8 cellular contexts compared by ENCODE assay signal in the genomic region with DNA sequence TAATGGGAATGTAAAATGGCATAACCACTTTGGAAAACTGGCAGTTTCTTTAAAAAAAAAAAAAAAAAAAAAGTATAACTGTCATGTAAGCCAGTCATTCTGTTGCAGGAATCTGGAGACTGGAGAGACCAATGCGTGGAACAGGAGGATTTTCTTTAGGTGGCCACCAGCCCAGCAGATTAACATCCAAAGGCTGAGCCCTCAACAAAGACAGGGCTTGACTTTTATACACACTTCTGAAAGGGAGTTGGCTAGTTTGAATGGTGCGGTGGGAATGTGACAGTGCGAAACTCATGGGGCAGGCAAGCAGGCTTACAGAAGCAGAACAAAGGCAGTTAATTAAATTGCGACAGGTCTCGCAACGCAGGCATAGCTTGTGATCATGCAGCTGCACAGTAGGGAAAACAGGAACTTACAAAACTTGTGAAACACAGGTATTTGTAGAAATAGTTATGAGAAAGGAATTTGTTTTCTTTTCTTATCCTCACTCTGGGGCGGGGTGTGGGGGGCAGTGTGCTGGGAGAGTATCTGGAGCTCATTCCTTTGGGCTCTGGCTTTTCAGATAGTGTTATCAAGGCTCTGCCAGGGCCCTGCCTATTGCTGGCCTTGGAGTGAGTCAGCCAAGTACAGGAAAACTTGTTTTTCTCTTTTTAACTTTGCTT. TPM values are rescaled to one million over a fixed set of nuclear protein-coding genes. Genes with fewer than 3 reads are reported as not detected.
DNase-seq lines count a peak whose midpoint lies in the region; ATAC-seq, FAIRE-seq and TF ChIP-seq lines count a peak whose summit lies in the region.

No MANE protein-coding gene starts in this region.

- no CpG with 5 or more reads among the region's 7 CpGs for WGBS in neuronal stem cell (ENCODE audit: extremely low coverage in 2 of 2, insufficient read length in 2 of 2, insufficient replicate concordance in 1 of 2), 2 donors

- peaks cover 4% of the 10 kb centered on the region for H3K79me1 ChIP-seq in neuronal stem cell (ENCODE audit: low read depth, low read length)

- H3K36me3 ChIP-seq in Karpas-422 (ENCODE audit: insufficient read depth, low read length) (peaks cover 5% of the 10 kb centered on the region; the same call in 1 of the 2 replicates), neuronal stem cell (replicated peaks in 1 of 2; ENCODE audit: control insufficient read depth in 2 of 2, insufficient read depth in 2 of 2, low read length in 2 of 2) (peaks cover 1 to 4% of the 10 kb centered on the region in 2 donors)
- H3K36me3 ChIP-seq in naive thymus-derived CD4-positive, alpha-beta T cell (ENCODE audit: control insufficient read depth in 2 of 3, insufficient read depth in 3 of 3, low read length in 3 of 3) = no peaks in the 10 kb centered on the region

- H3K4me1 ChIP-seq in Karpas-422 (ENCODE audit: low read length) (peaks cover 19% of the 10 kb centered on the region), neuronal stem cell (ENCODE audit: control insufficient read depth in 2 of 2, insufficient read depth in 1 of 2, low read depth in 1 of 2, low read length in 2 of 2) (no peaks in the 10 kb centered on the region)
- H3K4me1 ChIP-seq in naive thymus-derived CD4-positive, alpha-beta T cell (ENCODE audit: control insufficient read depth in 2 of 2, insufficient read depth in 2 of 2, low read length in 2 of 2) = peaks cover 0 to 5% of the 10 kb centered on the region in 2 donors

- intact Hi-C loops in naive thymus-derived CD4-positive, alpha-beta T cell (cut with micrococcal nuclease) = no loop called here

- H3K4me2 ChIP-seq in Karpas-422 (ENCODE audit: low read depth, low read length, poor library complexity, severe bottlenecking) (no peak overlapping the region), neuronal stem cell (ENCODE audit: insufficient read depth, low read length, poor library complexity, severe bottlenecking) (no peak overlapping the region)

- peak overlapping the region in 2 of 10 donors; percentile 3 to 21 for H3K4me3 Mint-ChIP-seq in naive thymus-derived CD4-positive, alpha-beta T cell

- peaks cover 0 to 29% (median 25%) of the 10 kb centered on the region in 5 donors for H3K36me3 Mint-ChIP-seq in naive thymus-derived CD4-positive, alpha-beta T cell

- H3K79me2 ChIP-seq in Karpas-422 (ENCODE audit: low read length) = peaks cover 97% of the 10 kb centered on the region

- H2BK5ac ChIP-seq in neuronal stem cell (ENCODE audit: low read length) = no peak overlapping the region

- DNase-seq in GM12892 (ENCODE audit: insufficient read length) (peak; percentile 17), Karpas-422 (peak; percentile 69), choroid plexus epithelial cell (ENCODE audit: low read depth) (peak; percentile 89), NCI-H2029 (lab: John Stamatoyannopoulos, UW) (no peak), neuronal stem cell (ENCODE audit: low spot score) (no peak), superior temporal gyrus (ENCODE audit: extremely low spot score) (no peak)
- DNase-seq in naive thymus-derived CD4-positive, alpha-beta T cell = no peak
- DNase-seq in stimulated activated CD4-positive, alpha-beta T cell treated with anti-CD3 and anti-CD28 coated beads, Interleukin-12 subunit alpha, Interleukin-12 subunit beta, amount 100 ng/mL, for 4 hours = no peak

- CTCF ChIA-PET in naive thymus-derived CD4-positive, alpha-beta T cell (lab: Charles Lee) = no interaction called here

- no peak for TF ChIP-seq CTCF in choroid plexus epithelial cell (conservative IDR thresholded peaks at IDR 0.05; ENCODE audit: low read depth, low read length)

- H2AFZ ChIP-seq in Karpas-422 (ENCODE audit: low read length) (no peak overlapping the region), neuronal stem cell (ENCODE audit: low read length) (no peak overlapping the region)

- H3K9ac ChIP-seq in Karpas-422 (ENCODE audit: low read length) (no peak overlapping the region), neuronal stem cell (ENCODE audit: low read depth, low read length, poor library complexity) (no peak overlapping the region)

- H3K27ac ChIP-seq in Karpas-422 (ENCODE audit: low read length) (peak overlapping the region; percentile 70), neuronal stem cell (replicated peaks; ENCODE audit: low read length) (no peak overlapping the region)
- no peak overlapping the region for H3K27ac ChIP-seq in naive thymus-derived CD4-positive, alpha-beta T cell (ENCODE audit: low read depth, low read length)

- H2BK12ac ChIP-seq in neuronal stem cell (ENCODE audit: low read length) = no peak overlapping the region

- peaks cover 33 to 52% (median 39%) of the 10 kb centered on the region in 7 donors for H3K4me1 Mint-ChIP-seq in naive thymus-derived CD4-positive, alpha-beta T cell

- no peak overlapping the region for H3K27ac Mint-ChIP-seq in naive thymus-derived CD4-positive, alpha-beta T cell

- FAIRE-seq in GM12892 (lab: Jason Lieb, UNC) = peak; percentile 40

- no peak overlapping the region for H3K18ac ChIP-seq in neuronal stem cell (ENCODE audit: low read length)

- H3K27me3 ChIP-seq in Karpas-422 (ENCODE audit: low read length) = no peaks in the 10 kb centered on the region
- H3K27me3 ChIP-seq in naive thymus-derived CD4-positive, alpha-beta T cell (ENCODE audit: control insufficient read depth in 2 of 2, insufficient read depth in 2 of 2, low read length in 2 of 2) = no peaks in the 10 kb centered on the region
- H3K27me3 ChIP-seq in neuronal stem cell (ENCODE audit: control insufficient read depth in 3 of 3, insufficient read depth in 3 of 3, low read depth in 1 of 3, low read length in 3 of 3) = no peaks in the 10 kb centered on the region

- ATAC-seq in naive thymus-derived CD4-positive, alpha-beta T cell = peak; percentile 86

- H2BK120ac ChIP-seq in neuronal stem cell (ENCODE audit: low read depth, low read length) = no peak overlapping the region

- no peak overlapping the region for H3K14ac ChIP-seq in neuronal stem cell (ENCODE audit: low read length)

- H3K9me2 ChIP-seq in Karpas-422 (replicated peaks; ENCODE audit: insufficient read depth, low read length) = no peaks in the 10 kb centered on the region

- H3K4ac ChIP-seq in neuronal stem cell (ENCODE audit: low read length) = no peak overlapping the region

- POLR2A ChIA-PET in naive thymus-derived CD4-positive, alpha-beta T cell (lab: Charles Lee) = no interaction called here

- peaks cover 0 to 24% (median 3%) of the 10 kb centered on the region in 11 donors for H3K9me3 Mint-ChIP-seq in naive thymus-derived CD4-positive, alpha-beta T cell

- no peak for TF ChIP-seq POLR2A in GM12892 (IDR thresholded peaks at IDR 0.05; ENCODE audit: low read depth, low read length)

- no peak overlapping the region for H4K91ac ChIP-seq in neuronal stem cell (ENCODE audit: low read depth, low read length, poor library complexity)

- H3K4me3 ChIP-seq in Karpas-422 (ENCODE audit: low read length) = no peak overlapping the region
- H3K4me3 ChIP-seq in choroid plexus epithelial cell (ENCODE audit: low read depth, low read length) = no peak overlapping the region
- no peak overlapping the region for H3K4me3 ChIP-seq in naive thymus-derived CD4-positive, alpha-beta T cell (ENCODE audit: low read length)
- H3K4me3 ChIP-seq in neuronal stem cell (ENCODE audit: low read length in 2 of 2) = no peak overlapping the region

- H3K9me3 ChIP-seq in Karpas-422 (ENCODE audit: low read length) = peaks cover 3% of the 10 kb centered on the region; the same call in 1 of the 2 replicates
- H3K9me3 ChIP-seq in naive thymus-derived CD4-positive, alpha-beta T cell (ENCODE audit: control insufficient read depth in 2 of 3, low read length in 3 of 3) = no peaks in the 10 kb centered on the region
- peaks cover 8 to 16% of the 10 kb centered on the region in 2 donors for H3K9me3 ChIP-seq in neuronal stem cell (replicated peaks in 1 of 2; ENCODE audit: control insufficient read depth in 2 of 2, insufficient read depth in 1 of 2, low read depth in 1 of 2, low read length in 2 of 2)

- no peak overlapping the region for H2BK15ac ChIP-seq in neuronal stem cell (ENCODE audit: low read length)

- peaks cover 6% of the 10 kb centered on the region; the same call in 1 of the 2 replicates for H4K20me1 ChIP-seq in Karpas-422 (ENCODE audit: insufficient read depth, low read depth, low read length)

- H2AK5ac ChIP-seq in neuronal stem cell (ENCODE audit: low read depth, low read length) = no peak overlapping the region

- no peak overlapping the region for H4K8ac ChIP-seq in neuronal stem cell (ENCODE audit: low read depth, low read length)

- H3K23ac ChIP-seq in neuronal stem cell (ENCODE audit: low read depth, low read length, poor library complexity) = no peak overlapping the region

- H3K27me3 Mint-ChIP-seq in naive thymus-derived CD4-positive, alpha-beta T cell = no peaks in the 10 kb centered on the region

RNA-seq across cellular contexts. Expression of gene UIMC1, which starts 12.0 kb away (rescaled TPM):
- polyA plus RNA-seq in GM12892 (2012; ENCODE audit: missing spikeins) = 31.6 TPM
- 38.0 and 57.7 TPM in 2 replicates for total RNA-seq in Karpas-422 (2014; rRNA removed; shearing (Covaris generic); ENCODE audit: low replicate concordance)
- total RNA-seq in naive thymus-derived CD4-positive, alpha-beta T cell = 10 to 100 TPM; 52.9 to 60.8 (median 59.9) TPM
- 10 to 100 TPM; 17.5 to 37.0 TPM for polyA plus RNA-seq in naive thymus-derived CD4-positive, alpha-beta T cell
- polyA plus RNA-seq in neuronal stem cell (2013, experiment 1 of 2) = 25.7 TPM
- polyA plus RNA-seq in neuronal stem cell (2013, experiment 2 of 2) = 24.6 TPM

RNA-seq across cellular contexts. Expression of gene ZNF346, which starts 27.9 kb away (rescaled TPM):
- polyA plus RNA-seq in GM12892 (2012; ENCODE audit: missing spikeins) = 16.1 TPM
- 26.2 and 35.5 TPM in 2 replicates for total RNA-seq in Karpas-422 (2014; rRNA removed; shearing (Covaris generic); ENCODE audit: low replicate concordance)
- total RNA-seq in naive thymus-derived CD4-positive, alpha-beta T cell = 10 to 100 TPM; 18.1 to 28.2 (median 24.0) TPM
- 10 to 100 TPM; 13.4 to 23.9 TPM for polyA plus RNA-seq in naive thymus-derived CD4-positive, alpha-beta T cell
- 20.5 TPM for polyA plus RNA-seq in neuronal stem cell (2013, experiment 1 of 2)
- 19.7 TPM for polyA plus RNA-seq in neuronal stem cell (2013, experiment 2 of 2)

Comparison
In these comparisons a context has a peak if more than half of its experiments do, and no peak if none do; other contexts are left out.
1. DNase-seq: peak in GM12892 (single experiment), Karpas-422 (single experiment) and choroid plexus epithelial cell (single experiment); none in naive thymus-derived CD4-positive, alpha-beta T cell (0 of 9), stimulated activated CD4-positive, alpha-beta T cell treated with anti-CD3 and anti-CD28 coated beads, Interleukin-12 subunit alpha, Interleukin-12 subunit beta, amount 100 ng/mL, for 4 hours (single experiment), NCI-H2029 (single experiment), neuronal stem cell (single experiment) and superior temporal gyrus (single experiment).